In the genomic region with DNA sequence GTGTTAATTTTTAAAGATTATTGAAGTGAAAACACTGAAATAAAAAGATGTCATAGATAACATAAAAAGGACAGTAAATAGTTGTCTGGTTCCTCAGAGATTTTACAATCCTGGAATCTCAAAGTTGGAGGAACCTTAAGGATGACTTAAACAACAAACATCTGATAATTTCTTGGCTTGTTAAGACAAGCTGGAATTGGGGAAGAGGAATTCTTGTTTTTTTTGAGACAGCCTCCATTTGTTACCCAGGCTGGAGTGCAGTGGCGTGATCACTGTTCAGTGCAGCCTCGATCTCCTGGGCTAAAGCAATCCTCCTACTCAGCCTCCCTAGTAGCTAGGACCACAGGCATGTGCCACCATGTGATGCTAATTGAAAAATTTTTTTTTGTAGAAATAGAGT, we compare ENCODE assay signal across 9 cellular contexts. TPM values are rescaled to one million over a fixed set of nuclear protein-coding genes. Genes with fewer than 3 reads are reported as not detected.
DNase-seq lines count a peak whose midpoint lies in the region; ATAC-seq, FAIRE-seq and TF ChIP-seq lines count a peak whose summit lies in the region.
"Had no signal": no experiment of that assay in that cellular context is flagged by ENCODE, and none has a peak within 500 bp of the region (broad histone marks: within the 10 kb centered on the region; RNA-seq: fewer than 3 reads in every experiment).

No MANE protein-coding gene starts in this region.

- in situ Hi-C loops in GM13976 (cut with MboI; ENCODE audit: low sequenced_read_pairs, unreplicated experiment), result no loop called here

- CTCF ChIA-PET in CD8-positive, alpha-beta memory T cell (lab: Charles Lee), result no interaction called here

- no peaks in the 10 kb centered on the region for H3K27me3 Mint-ChIP-seq in CD8-positive, alpha-beta memory T cell
- H3K27me3 Mint-ChIP-seq in IgD-negative memory B cell (no peaks in the 10 kb centered on the region), astrocyte (ENCODE audit: low read depth, unreplicated experiment) (no peaks in the 10 kb centered on the region), nephron progenitor cell (ENCODE audit: low read depth, poor library complexity) (no peaks in the 10 kb centered on the region)

- intact Hi-C loops in Right ventricle myocardium superior (cut with DNase I) (no loop called here), head of caudate nucleus (cut with DNase I) (no loop called here)

- H3K9ac ChIP-seq in astrocyte (ENCODE audit: low read length), result no peak overlapping the region

- H3K4me2 ChIP-seq in astrocyte (ENCODE audit: low read length), result peak overlapping the region; percentile 80

- peaks cover 30% of the 10 kb centered on the region for H3K4me1 ChIP-seq in CD8-positive, alpha-beta memory T cell (ENCODE audit: insufficient read depth, low read length)
- peaks cover 13% of the 10 kb centered on the region for H3K4me1 ChIP-seq in astrocyte (ENCODE audit: insufficient read depth, low read length)

- H3K36me3 ChIP-seq in CD8-positive, alpha-beta memory T cell (ENCODE audit: insufficient read depth, low read length), result peaks cover 5% of the 10 kb centered on the region
- peaks cover 6% of the 10 kb centered on the region for H3K36me3 ChIP-seq in astrocyte (ENCODE audit: insufficient read depth, low read length)

- H3K27ac ChIP-seq in CD8-positive, alpha-beta memory T cell (ENCODE audit: low read depth, low read length), result no peak overlapping the region
- H3K27ac ChIP-seq in astrocyte (ENCODE audit: low read depth, low read length), result no peak overlapping the region

- FAIRE-seq in astrocyte (lab: Jason Lieb, UNC), result no peak

- no peak overlapping the region for H3K4me3 ChIP-seq in CD8-positive, alpha-beta memory T cell (ENCODE audit: low read length)
- H3K4me3 ChIP-seq in astrocyte (ENCODE audit: insufficient read depth, low read depth, low read length), result no peak overlapping the region

- no peak overlapping the region for H2AFZ ChIP-seq in astrocyte (ENCODE audit: low read depth, low read length)

- peak overlapping the region; percentile 66 to 99 (median 94) for H3K27ac Mint-ChIP-seq in CD8-positive, alpha-beta memory T cell
- H3K27ac Mint-ChIP-seq in IgD-negative memory B cell (peak overlapping the region; percentile 76 to 98 (median 97)), astrocyte (ENCODE audit: unreplicated experiment) (no peak overlapping the region), nephron progenitor cell (no peak overlapping the region)

- peak overlapping the region in 3 of 7 donors; percentile 16 to 96 (median 96) for H3K4me3 Mint-ChIP-seq in CD8-positive, alpha-beta memory T cell
- H3K4me3 Mint-ChIP-seq in IgD-negative memory B cell (peak overlapping the region in 2 of 4 donors; percentile 12 to 99), astrocyte (ENCODE audit: unreplicated experiment) (peak overlapping the region; percentile 95), nephron progenitor cell (peak overlapping the region; percentile 95)

- ATAC-seq in Right ventricle myocardium superior (ENCODE audit: poor library complexity), result no peak

- no peaks in the 10 kb centered on the region for H3K9me3 Mint-ChIP-seq in CD8-positive, alpha-beta memory T cell
- H3K9me3 Mint-ChIP-seq in IgD-negative memory B cell (no peaks in the 10 kb centered on the region), astrocyte (ENCODE audit: unreplicated experiment) (no peaks in the 10 kb centered on the region), nephron progenitor cell (no peaks in the 10 kb centered on the region)

- DNase-seq in CD8-positive, alpha-beta memory T cell, result no peak
- DNase-seq in astrocyte (ENCODE audit: low read depth) (peak; percentile 35), nephron progenitor cell (no peak), GM13976 (ENCODE audit: low spot score) (no peak), Right ventricle myocardium superior (no peak), head of caudate nucleus (no peak)
- DNase-seq: HCEC 1CT, hypothalamus had no signal

- H4K20me1 ChIP-seq in astrocyte (ENCODE audit: insufficient read depth, low read length), result peaks cover 46% of the 10 kb centered on the region

- no peaks in the 10 kb centered on the region for H3K27me3 ChIP-seq in CD8-positive, alpha-beta memory T cell (ENCODE audit: insufficient read depth, low read length, poor library complexity, severe bottlenecking)
- no peaks in the 10 kb centered on the region for H3K27me3 ChIP-seq in astrocyte (ENCODE audit: insufficient read depth, low read length)

- peaks cover 3 to 33% (median 4%) of the 10 kb centered on the region in 3 donors for H3K36me3 Mint-ChIP-seq in CD8-positive, alpha-beta memory T cell
- H3K36me3 Mint-ChIP-seq in IgD-negative memory B cell (peaks cover 5% of the 10 kb centered on the region), astrocyte (ENCODE audit: low read depth, unreplicated experiment) (peaks cover 3% of the 10 kb centered on the region), nephron progenitor cell (ENCODE audit: low read depth) (peaks cover 15% of the 10 kb centered on the region)

- H3K9me3 ChIP-seq in CD8-positive, alpha-beta memory T cell (ENCODE audit: low read length), result no peaks in the 10 kb centered on the region
- no peaks in the 10 kb centered on the region for H3K9me3 ChIP-seq in astrocyte (ENCODE audit: insufficient read depth, low read depth, low read length)

- peaks cover 48 to 66% (median 62%) of the 10 kb centered on the region in 3 donors for H3K4me1 Mint-ChIP-seq in CD8-positive, alpha-beta memory T cell
- peaks cover 26 to 44% (median 33%) of the 10 kb centered on the region in 3 donors for H3K4me1 Mint-ChIP-seq in IgD-negative memory B cell
- H3K4me1 Mint-ChIP-seq in astrocyte (ENCODE audit: low read depth, unreplicated experiment), result peaks cover 22% of the 10 kb centered on the region
- H3K4me1 Mint-ChIP-seq in nephron progenitor cell, result peaks cover 43% of the 10 kb centered on the region

- peaks cover 86% of the 10 kb centered on the region for H3K79me2 ChIP-seq in astrocyte (ENCODE audit: insufficient read depth, low read length)

- POLR2A ChIA-PET in CD8-positive, alpha-beta memory T cell (lab: Charles Lee), result interaction anchor here (0.7 kb wide), 1 partner anchor 129 kb away, joined by 5 read pairs; a partner anchor contains a TSS

- no peak for TF ChIP-seq CTCF in astrocyte (IDR thresholded peaks at IDR 0.05; ENCODE audit: insufficient read depth, low read depth, low read length)
- no peak for TF ChIP-seq CTCF in nephron progenitor cell (IDR thresholded peaks at IDR 0.05)
- TF ChIP-seq CTCF in GM13976 (IDR thresholded peaks at IDR 0.05; ENCODE audit: borderline replicate concordance, control extremely low read depth, extremely low read depth, insufficient read depth, missing control alignments), result no peak

RNA-seq across cellular contexts. Expression of gene ZNF410, which starts 2.3 kb away (rescaled TPM):
- total RNA-seq in CD8-positive, alpha-beta memory T cell, result 10 to 100 TPM; 65.2 to 72.4 TPM
- 76.4 TPM for polyA plus RNA-seq in CD8-positive, alpha-beta memory T cell
- polyA plus RNA-seq in IgD-negative memory B cell, result 65.3 TPM
- 38.7 and 42.9 TPM in 2 replicates for total RNA-seq in astrocyte
- 14.7 TPM for total RNA-seq in Right ventricle myocardium superior

RNA-seq across cellular contexts. Expression of gene PTGR2, which starts 37.3 kb away (rescaled TPM):
- 1 to 10 TPM; 3.3 to 4.2 TPM for total RNA-seq in CD8-positive, alpha-beta memory T cell
- 3.0 TPM for polyA plus RNA-seq in CD8-positive, alpha-beta memory T cell
- polyA plus RNA-seq in IgD-negative memory B cell, result 2.0 TPM
- total RNA-seq in astrocyte (5.8 and 7.0 TPM in 2 replicates), Right ventricle myocardium superior (35.7 TPM)

Comparison
In these comparisons a context has a peak if more than half of its experiments do, and no peak if none do; other contexts are left out.
1. H3K27ac Mint-ChIP-seq: peak in CD8-positive, alpha-beta memory T cell (8 of 8) and IgD-negative memory B cell (3 of 3); none in astrocyte (single experiment) and nephron progenitor cell (single experiment).